In genomic region chr19:3783660-3784584, GRCh38 we compare ENCODE assay signal across 1 cellular context.
TF ChIP-seq lines count a peak whose summit lies in the region.

No MANE protein-coding gene starts in this region.

TF ChIP-seq in liver, 16 proteins besides CTCF, POLR2A, EP300 and RAD21 (continued from another document):
- TF ChIP-seq MAX (IDR thresholded peaks at IDR 0.05) (no peak), TAF1 (conservative IDR thresholded peaks at IDR 0.05) (no peak), RXRA (IDR thresholded peaks at IDR 0.05) (no peak), FOXA2 (IDR thresholded peaks at IDR 0.05) (no peak), HNF4A (conservative IDR thresholded peaks at IDR 0.05) (no peak)
